In the genomic region with DNA sequence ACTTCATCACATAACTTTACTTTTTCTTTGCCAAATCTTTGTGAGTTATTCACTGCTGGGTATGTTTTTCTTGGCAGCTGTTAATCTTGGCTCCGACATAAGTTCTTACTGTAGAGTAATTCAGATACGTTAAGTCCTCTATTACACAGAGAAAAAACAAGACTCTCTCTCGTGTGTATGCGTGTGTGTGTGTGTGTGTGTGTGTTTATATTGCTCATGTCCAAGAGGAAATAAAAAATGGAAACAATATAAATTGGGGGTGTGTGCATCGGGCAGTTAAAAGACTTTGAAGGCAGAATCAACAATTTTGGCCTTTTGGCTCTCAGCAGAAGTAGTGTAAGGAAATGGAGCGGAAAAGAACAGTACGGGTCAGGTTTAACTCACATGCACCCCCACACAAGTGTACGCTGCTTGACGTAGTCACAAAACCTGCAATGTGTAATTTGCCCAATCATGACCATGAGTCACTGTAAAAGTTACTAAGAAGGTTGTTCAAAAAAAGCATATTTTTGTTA, we compare ENCODE assay signal across 1 cellular context.
TF ChIP-seq lines count a peak whose summit lies in the region.

No MANE protein-coding gene starts in this region.

TF ChIP-seq in HEK293, 187 proteins besides CTCF, POLR2A, EP300 and RAD21 (continued from another document and continues in another):
- TF ChIP-seq PRDM4 (tag by site-specific recombination; IDR thresholded peaks at IDR 0.05), result 0 out of 2 replicates have a peak, but pooled peaks have one; percentile 28
- peak; percentile 74 for TF ChIP-seq ZXDB (tag by site-specific recombination; IDR thresholded peaks at IDR 0.05)
- TF ChIP-seq, protein P1, sequence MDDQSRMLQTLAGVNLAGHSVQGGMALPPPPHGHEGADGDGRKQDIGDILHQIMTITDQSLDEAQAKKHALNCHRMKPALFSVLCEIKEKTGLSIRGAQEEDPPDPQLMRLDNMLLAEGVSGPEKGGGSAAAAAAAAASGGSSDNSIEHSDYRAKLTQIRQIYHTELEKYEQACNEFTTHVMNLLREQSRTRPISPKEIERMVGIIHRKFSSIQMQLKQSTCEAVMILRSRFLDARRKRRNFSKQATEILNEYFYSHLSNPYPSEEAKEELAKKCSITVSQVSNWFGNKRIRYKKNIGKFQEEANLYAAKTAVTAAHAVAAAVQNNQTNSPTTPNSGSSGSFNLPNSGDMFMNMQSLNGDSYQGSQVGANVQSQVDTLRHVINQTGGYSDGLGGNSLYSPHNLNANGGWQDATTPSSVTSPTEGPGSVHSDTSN (CRISPR knock-in tag; IDR thresholded peaks at IDR 0.05), result no peak
- peak; percentile 37; the same call in 1 of the 2 replicates for TF ChIP-seq BCL11A (tag by site-specific recombination; IDR thresholded peaks at IDR 0.05; ENCODE audit: low read depth)
- TF ChIP-seq KLF16 (tag by site-specific recombination; IDR thresholded peaks at IDR 0.05), result peak; percentile 66; the same call in 1 of the 2 replicates
- no peak for TF ChIP-seq TCF7L2 (IDR thresholded peaks at IDR 0.05; ENCODE audit: borderline replicate concordance, low read depth, low read length)
- TF ChIP-seq, protein P2, sequence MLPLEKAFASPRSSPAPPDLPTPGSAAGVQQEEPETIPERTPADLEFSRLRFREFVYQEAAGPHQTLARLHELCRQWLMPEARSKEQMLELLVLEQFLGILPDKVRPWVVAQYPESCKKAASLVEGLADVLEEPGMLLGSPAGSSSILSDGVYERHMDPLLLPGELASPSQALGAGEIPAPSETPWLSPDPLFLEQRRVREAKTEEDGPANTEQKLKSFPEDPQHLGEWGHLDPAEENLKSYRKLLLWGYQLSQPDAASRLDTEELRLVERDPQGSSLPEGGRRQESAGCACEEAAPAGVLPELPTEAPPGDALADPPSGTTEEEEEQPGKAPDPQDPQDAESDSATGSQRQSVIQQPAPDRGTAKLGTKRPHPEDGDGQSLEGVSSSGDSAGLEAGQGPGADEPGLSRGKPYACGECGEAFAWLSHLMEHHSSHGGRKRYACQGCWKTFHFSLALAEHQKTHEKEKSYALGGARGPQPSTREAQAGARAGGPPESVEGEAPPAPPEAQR (tag by site-specific recombination; IDR thresholded peaks at IDR 0.05), result no peak
- no peak for TF ChIP-seq GLI4 (tag by site-specific recombination; IDR thresholded peaks at IDR 0.05)
- peak; percentile 77 for TF ChIP-seq ZNF366 (tag by site-specific recombination; conservative IDR thresholded peaks at IDR 0.05)
- TF ChIP-seq GLIS1 (tag by site-specific recombination; IDR thresholded peaks at IDR 0.05), result no peak
- no peak; the same call in 1 of the 2 replicates for TF ChIP-seq ZBTB6 (tag by site-specific recombination; IDR thresholded peaks at IDR 0.05)
- peak; percentile 89 for TF ChIP-seq KLF10 (tag by site-specific recombination; IDR thresholded peaks at IDR 0.05)
- no peak for TF ChIP-seq HOXA7 (CRISPR knock-in tag; IDR thresholded peaks at IDR 0.05; ENCODE audit: borderline replicate concordance)
- TF ChIP-seq ZNF239 (tag by site-specific recombination; IDR thresholded peaks at IDR 0.05), result no peak
- no peak for TF ChIP-seq ZNF311 (tag by site-specific recombination; IDR thresholded peaks at IDR 0.05; ENCODE audit: borderline replicate concordance)
- TF ChIP-seq, protein P3, sequence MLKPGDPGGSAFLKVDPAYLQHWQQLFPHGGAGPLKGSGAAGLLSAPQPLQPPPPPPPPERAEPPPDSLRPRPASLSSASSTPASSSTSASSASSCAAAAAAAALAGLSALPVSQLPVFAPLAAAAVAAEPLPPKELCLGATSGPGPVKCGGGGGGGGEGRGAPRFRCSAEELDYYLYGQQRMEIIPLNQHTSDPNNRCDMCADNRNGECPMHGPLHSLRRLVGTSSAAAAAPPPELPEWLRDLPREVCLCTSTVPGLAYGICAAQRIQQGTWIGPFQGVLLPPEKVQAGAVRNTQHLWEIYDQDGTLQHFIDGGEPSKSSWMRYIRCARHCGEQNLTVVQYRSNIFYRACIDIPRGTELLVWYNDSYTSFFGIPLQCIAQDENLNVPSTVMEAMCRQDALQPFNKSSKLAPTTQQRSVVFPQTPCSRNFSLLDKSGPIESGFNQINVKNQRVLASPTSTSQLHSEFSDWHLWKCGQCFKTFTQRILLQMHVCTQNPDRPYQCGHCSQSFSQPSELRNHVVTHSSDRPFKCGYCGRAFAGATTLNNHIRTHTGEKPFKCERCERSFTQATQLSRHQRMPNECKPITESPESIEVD (tag by site-specific recombination; IDR thresholded peaks at IDR 0.05), result peak; percentile 96
- TF ChIP-seq ZBTB7A (tag by site-specific recombination; IDR thresholded peaks at IDR 0.05; ENCODE audit: low read depth), result no peak
- TF ChIP-seq ZNF623 (tag by site-specific recombination; IDR thresholded peaks at IDR 0.05), result no peak
- no peak for TF ChIP-seq MEIS1 (CRISPR knock-in tag; IDR thresholded peaks at IDR 0.05; ENCODE audit: borderline replicate concordance)
- peak; percentile 75; the same call in 1 of the 2 replicates for TF ChIP-seq ZNF350 (tag by site-specific recombination; IDR thresholded peaks at IDR 0.05)
- no peak for TF ChIP-seq ZNF518A (tag by site-specific recombination; conservative IDR thresholded peaks at IDR 0.05; ENCODE audit: low read depth)
- peak; percentile 57; the same call in 1 of the 2 replicates for TF ChIP-seq ZNF362 (tag by site-specific recombination; IDR thresholded peaks at IDR 0.05)
- TF ChIP-seq ZNF341 (tag by site-specific recombination; IDR thresholded peaks at IDR 0.05; ENCODE audit: low read depth), result no peak
- no peak for TF ChIP-seq ZNF248 (tag by site-specific recombination; IDR thresholded peaks at IDR 0.05)
- TF ChIP-seq, protein P4, sequence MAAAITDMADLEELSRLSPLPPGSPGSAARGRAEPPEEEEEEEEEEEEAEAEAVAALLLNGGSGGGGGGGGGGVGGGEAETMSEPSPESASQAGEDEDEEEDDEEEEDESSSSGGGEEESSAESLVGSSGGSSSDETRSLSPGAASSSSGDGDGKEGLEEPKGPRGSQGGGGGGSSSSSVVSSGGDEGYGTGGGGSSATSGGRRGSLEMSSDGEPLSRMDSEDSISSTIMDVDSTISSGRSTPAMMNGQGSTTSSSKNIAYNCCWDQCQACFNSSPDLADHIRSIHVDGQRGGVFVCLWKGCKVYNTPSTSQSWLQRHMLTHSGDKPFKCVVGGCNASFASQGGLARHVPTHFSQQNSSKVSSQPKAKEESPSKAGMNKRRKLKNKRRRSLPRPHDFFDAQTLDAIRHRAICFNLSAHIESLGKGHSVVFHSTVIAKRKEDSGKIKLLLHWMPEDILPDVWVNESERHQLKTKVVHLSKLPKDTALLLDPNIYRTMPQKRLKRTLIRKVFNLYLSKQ (tag by site-specific recombination; IDR thresholded peaks at IDR 0.05; ENCODE audit: borderline replicate concordance), result no peak
- peak; percentile 50; the same call in 1 of the 2 replicates for TF ChIP-seq ZBTB17 (tag by site-specific recombination; IDR thresholded peaks at IDR 0.05)
- TF ChIP-seq REPIN1 (tag by site-specific recombination; IDR thresholded peaks at IDR 0.05; ENCODE audit: low read depth), result no peak
- no peak for TF ChIP-seq ZNF138 (tag by site-specific recombination; IDR thresholded peaks at IDR 0.05; ENCODE audit: borderline replicate concordance)
- TF ChIP-seq ZNF664 (tag by site-specific recombination; IDR thresholded peaks at IDR 0.05), result no peak; the same call in 1 of the 2 replicates
- no peak for TF ChIP-seq ZBTB11 (tag by site-specific recombination; conservative IDR thresholded peaks at IDR 0.05; ENCODE audit: low read depth)
- no peak for TF ChIP-seq ZBTB1 (tag by site-specific recombination; IDR thresholded peaks at IDR 0.05)
- no peak for TF ChIP-seq ZBTB20 (tag by site-specific recombination; IDR thresholded peaks at IDR 0.05)
